Comparison of ENCODE assay signal across 1 cellular context in genomic region chr1:8104278-8105236, GRCh38.
TF ChIP-seq lines count a peak whose summit lies in the region.

No MANE protein-coding gene starts in this region.

TF ChIP-seq in HCT116, 20 proteins besides CTCF, POLR2A, EP300 and RAD21:
- TF ChIP-seq CBX3 (IDR thresholded peaks at IDR 0.05; ENCODE audit: low read depth) (0 out of 2 replicates have a peak, but pooled peaks have one; percentile 20), ELF1 (IDR thresholded peaks at IDR 0.05; ENCODE audit: borderline replicate concordance, low read depth) (no peak)
